15 cellular contexts compared by ENCODE assay signal in the genomic region with DNA sequence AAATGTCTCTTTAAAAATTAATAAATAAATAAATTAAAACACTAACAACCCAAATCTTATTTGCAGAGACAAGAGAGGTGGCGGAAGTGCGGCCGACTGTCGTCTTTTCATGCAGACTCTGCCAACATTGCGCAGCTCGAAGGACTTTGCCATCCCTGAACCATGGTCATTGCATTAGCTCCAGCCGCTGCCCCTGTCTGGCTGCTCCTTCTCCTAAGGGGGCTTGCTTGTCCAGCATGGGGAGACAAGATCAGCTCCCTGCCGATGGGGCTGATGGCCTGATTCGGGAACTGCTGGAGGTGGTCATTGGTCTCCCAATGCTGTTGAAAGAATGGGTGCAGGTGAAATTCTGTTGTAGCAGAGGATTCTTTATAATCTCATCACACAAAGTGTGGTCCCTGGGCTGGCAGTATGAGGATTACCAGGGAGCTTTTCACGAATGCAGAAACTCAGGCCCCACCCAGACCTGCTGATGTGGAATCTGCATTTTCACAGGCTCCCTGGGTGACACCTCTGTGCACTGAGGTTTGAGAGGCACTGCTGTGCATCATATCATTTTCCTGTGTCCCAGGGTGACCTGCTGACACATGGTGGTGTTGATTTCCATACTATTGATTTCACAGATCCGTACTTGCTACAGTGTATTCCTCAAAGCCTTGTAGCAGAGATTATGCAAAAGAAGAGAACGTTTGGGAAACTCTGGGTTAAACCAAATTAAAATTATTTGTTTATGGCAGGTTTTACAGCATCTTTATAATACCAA.
"Had no signal": no experiment of that assay in that cellular context is flagged by ENCODE, and none has a peak within 500 bp of the region (broad histone marks: within the 10 kb centered on the region; RNA-seq: fewer than 3 reads in every experiment).

No MANE protein-coding gene starts in this region.

- DNase-seq: activated CD4-positive, CD25-positive, alpha-beta regulatory T cell treated with anti-CD3 and anti-CD28 coated beads, Interleukin-2, amount 50 U/mL, for 72 hours; activated CD8-positive, alpha-beta memory T cell treated with anti-CD3 and anti-CD28 coated beads, Interleukin-2, amount 10 ng/mL, durations not matched to agents 7 days and 5 days; activated T-cell treated with anti-CD3 and anti-CD28 coated beads, Interleukin-2, amount 50 U/mL, for 24 hours; adrenal gland; dorsolateral prefrontal cortex; erythroblast; left ventricle myocardium superior; mesenchymal stem cell; sigmoid colon; stimulated activated CD4-positive, alpha-beta T cell treated with anti-CD3 and anti-CD28 coated beads, Interleukin-1b, Interleukin-23, amount 100 ng/mL, for 48 hours; stimulated activated naive CD8-positive, alpha-beta T cell treated with anti-CD3 and anti-CD28 coated beads, Interleukin-15, amount 100 ng/mL, for 72 hours; testis had no signal

- H3K4me3 Mint-ChIP-seq: activated CD8-positive, alpha-beta memory T cell treated with anti-CD3 and anti-CD28 coated beads, Interleukin-2, amount 10 ng/mL, durations not matched to agents 7 days and 5 days; activated naive CD4-positive, alpha-beta T cell treated with anti-CD3 and anti-CD28 coated beads, Interleukin-2, amount 50 U/mL, for 24 hours; activated T-cell treated with anti-CD3 and anti-CD28 coated beads, Interleukin-2, amount 50 U/mL, for 24 hours; natural killer cell treated with Interleukin-12 subunit alpha and Interleukin-12 subunit beta and Interleukin-15 and Interleukin-18, amount 100 ng/mL, for 72 hours; stimulated activated naive CD8-positive, alpha-beta T cell treated with anti-CD3 and anti-CD28 coated beads, Interleukin-15, amount 100 ng/mL, for 72 hours; T-helper 2 cell treated with Interferon-gamma antibody and Interleukin-4, amounts not matched to agents 5 μg/mL and 100 μg/mL, for 36 hours had no signal

- ATAC-seq: activated CD8-positive, alpha-beta memory T cell treated with anti-CD3 and anti-CD28 coated beads, Interleukin-2, amount 10 ng/mL, durations not matched to agents 7 days and 5 days; left ventricle myocardium superior; stimulated activated naive CD8-positive, alpha-beta T cell treated with anti-CD3 and anti-CD28 coated beads, Interleukin-15, amount 100 ng/mL, for 72 hours had no signal

- H3K4me1 Mint-ChIP-seq: activated naive CD4-positive, alpha-beta T cell treated with anti-CD3 and anti-CD28 coated beads, Interleukin-2, amount 50 U/mL, for 24 hours had no signal

- H3K9me3 Mint-ChIP-seq: activated naive CD4-positive, alpha-beta T cell treated with anti-CD3 and anti-CD28 coated beads, Interleukin-2, amount 50 U/mL, for 24 hours; activated T-cell treated with anti-CD3 and anti-CD28 coated beads, Interleukin-2, amount 50 U/mL, for 24 hours; natural killer cell treated with Interleukin-12 subunit alpha and Interleukin-12 subunit beta and Interleukin-15 and Interleukin-18, amount 100 ng/mL, for 72 hours; stimulated activated naive CD8-positive, alpha-beta T cell treated with anti-CD3 and anti-CD28 coated beads, Interleukin-15, amount 100 ng/mL, for 72 hours; T-helper 2 cell treated with Interferon-gamma antibody and Interleukin-4, amounts not matched to agents 5 μg/mL and 100 μg/mL, for 36 hours had no signal

- H3K27ac Mint-ChIP-seq: activated CD8-positive, alpha-beta memory T cell treated with anti-CD3 and anti-CD28 coated beads, Interleukin-2, amount 10 ng/mL, durations not matched to agents 7 days and 5 days; activated naive CD4-positive, alpha-beta T cell treated with anti-CD3 and anti-CD28 coated beads, Interleukin-2, amount 50 U/mL, for 24 hours; activated T-cell treated with anti-CD3 and anti-CD28 coated beads, Interleukin-2, amount 50 U/mL, for 24 hours; natural killer cell treated with Interleukin-12 subunit alpha and Interleukin-12 subunit beta and Interleukin-15 and Interleukin-18, amount 100 ng/mL, for 72 hours; stimulated activated naive CD8-positive, alpha-beta T cell treated with anti-CD3 and anti-CD28 coated beads, Interleukin-15, amount 100 ng/mL, for 72 hours; T-helper 2 cell treated with Interferon-gamma antibody and Interleukin-4, amounts not matched to agents 5 μg/mL and 100 μg/mL, for 36 hours had no signal

- H3K27me3 Mint-ChIP-seq: activated CD8-positive, alpha-beta memory T cell treated with anti-CD3 and anti-CD28 coated beads, Interleukin-2, amount 10 ng/mL, durations not matched to agents 7 days and 5 days; activated naive CD4-positive, alpha-beta T cell treated with anti-CD3 and anti-CD28 coated beads, Interleukin-2, amount 50 U/mL, for 24 hours; activated T-cell treated with anti-CD3 and anti-CD28 coated beads, Interleukin-2, amount 50 U/mL, for 24 hours; stimulated activated naive CD8-positive, alpha-beta T cell treated with anti-CD3 and anti-CD28 coated beads, Interleukin-15, amount 100 ng/mL, for 72 hours had no signal

- H3K36me3 Mint-ChIP-seq: activated CD8-positive, alpha-beta memory T cell treated with anti-CD3 and anti-CD28 coated beads, Interleukin-2, amount 10 ng/mL, durations not matched to agents 7 days and 5 days; activated naive CD4-positive, alpha-beta T cell treated with anti-CD3 and anti-CD28 coated beads, Interleukin-2, amount 50 U/mL, for 24 hours; natural killer cell treated with Interleukin-12 subunit alpha and Interleukin-12 subunit beta and Interleukin-15 and Interleukin-18, amount 100 ng/mL, for 72 hours had no signal
